In the genomic region with DNA sequence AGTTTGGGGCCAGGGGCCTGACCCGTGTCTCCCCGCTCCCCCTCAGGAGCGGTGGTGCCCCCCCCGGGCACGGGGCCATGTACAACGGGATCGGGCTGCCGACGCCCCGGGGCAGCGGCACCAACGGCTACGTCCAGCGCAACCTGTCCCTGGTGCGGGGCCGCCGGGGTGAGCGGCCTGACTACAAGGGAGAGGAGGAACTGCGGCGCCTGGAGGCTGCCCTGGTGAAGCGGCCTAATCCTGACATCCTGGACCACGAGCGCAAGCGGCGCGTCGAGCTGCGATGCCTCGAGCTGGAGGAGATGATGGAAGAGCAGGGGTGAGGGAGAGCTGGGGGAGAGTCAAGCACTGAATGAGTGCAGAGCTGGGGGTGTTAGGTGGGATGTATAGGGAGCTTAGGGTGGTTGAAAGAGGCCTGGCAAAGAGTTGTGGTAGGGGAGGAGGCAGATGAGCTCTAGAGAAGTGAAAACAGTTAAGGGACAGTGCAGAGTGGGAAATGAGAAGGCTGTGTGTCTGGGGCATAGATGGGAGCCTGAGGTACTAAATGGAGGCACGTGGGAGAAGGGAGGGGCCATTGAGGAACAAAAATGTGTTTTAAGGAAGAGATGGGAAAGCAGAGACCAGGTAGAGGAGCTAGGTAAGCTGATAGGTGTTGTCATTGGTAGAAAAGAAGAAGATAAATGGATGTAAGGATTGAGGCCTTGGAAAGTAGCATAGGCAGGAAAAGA, we compare ENCODE assay signal across 14 cellular contexts. TPM values are rescaled to one million over a fixed set of nuclear protein-coding genes. Genes with fewer than 3 reads are reported as not detected.
DNase-seq lines count a peak whose midpoint lies in the region; ATAC-seq, FAIRE-seq and TF ChIP-seq lines count a peak whose summit lies in the region.
"Had no signal": no experiment of that assay in that cellular context is flagged by ENCODE, and none has a peak within 500 bp of the region (broad histone marks: within the 10 kb centered on the region; RNA-seq: fewer than 3 reads in every experiment).

No MANE protein-coding gene starts in this region.

- H3K27ac Mint-ChIP-seq in CD14-positive monocyte (peak overlapping the region in 4 of 7 donors; percentile 4 to 82 (median 53)), brain (peak overlapping the region in 3 of 5 experiments; percentile 7 to 99 (median 99)), nephron progenitor cell (peak overlapping the region; percentile 32)

- H3K27ac ChIP-seq in foreskin keratinocyte = no peak overlapping the region

- no peak for FAIRE-seq in GM12891 (lab: Jason Lieb, UNC)

- DNase-seq in CD14-positive monocyte (ENCODE audit: low spot score) (no peak), GM12891 (ENCODE audit: insufficient read length, low spot score) (no peak), nephron progenitor cell (no peak), foreskin keratinocyte (no peak)
- DNase-seq: activated CD4-positive, alpha-beta T cell treated with anti-CD3 and anti-CD28 coated beads for 48 hours; amniotic stem cell; effector CD4-positive, alpha-beta T cell; NCI-H1930; stimulated activated CD4-positive, alpha-beta T cell treated with anti-CD3 and anti-CD28 coated beads, Interleukin-4, amount 100 ng/mL, for 1 hour had no signal

- TF ChIP-seq CTCF in CD14-positive monocyte (IDR thresholded peaks at IDR 0.05) = no peak
- TF ChIP-seq CTCF in brain (conservative IDR thresholded peaks at IDR 0.05) = no peak
- TF ChIP-seq CTCF in nephron progenitor cell (IDR thresholded peaks at IDR 0.05) = no peak
- no peak for TF ChIP-seq CTCF in foreskin keratinocyte (conservative IDR thresholded peaks at IDR 0.05)

- H3K4me1 ChIP-seq in foreskin keratinocyte = peaks cover 6% of the 10 kb centered on the region

- peaks cover 52 to 64% of the 10 kb centered on the region in 2 donors for H3K36me3 Mint-ChIP-seq in CD14-positive monocyte
- peaks cover 78% of the 10 kb centered on the region for H3K36me3 Mint-ChIP-seq in brain
- peaks cover 72% of the 10 kb centered on the region for H3K36me3 Mint-ChIP-seq in nephron progenitor cell (ENCODE audit: low read depth)

- no peaks in the 10 kb centered on the region for H3K27me3 ChIP-seq in foreskin keratinocyte

- peaks cover 0 to 2% (median 0%) of the 10 kb centered on the region in 3 donors for H3K27me3 Mint-ChIP-seq in CD14-positive monocyte (ENCODE audit: low read depth in 3 of 3)
- H3K27me3 Mint-ChIP-seq in brain = peaks cover 7% of the 10 kb centered on the region
- H3K27me3 Mint-ChIP-seq in nephron progenitor cell (ENCODE audit: low read depth, poor library complexity) = peaks cover 5% of the 10 kb centered on the region

- H3K9me3 Mint-ChIP-seq in CD14-positive monocyte (peaks cover 0 to 1% (median 0%) of the 10 kb centered on the region in 7 donors), brain (peaks cover 0 to 27% (median 14%) of the 10 kb centered on the region in 5 experiments), nephron progenitor cell (peaks cover 37% of the 10 kb centered on the region)

- H3K4me1 Mint-ChIP-seq in CD14-positive monocyte (peaks cover 41% of the 10 kb centered on the region), brain (peaks cover 41% of the 10 kb centered on the region), nephron progenitor cell (peaks cover 34% of the 10 kb centered on the region)

- no peak; the same call in 1 of the 2 replicates for TF ChIP-seq POLR2A in GM12891 (IDR thresholded peaks at IDR 0.05; ENCODE audit: low read depth, low read length)

- H3K4me3 Mint-ChIP-seq in CD14-positive monocyte = no peak overlapping the region
- H3K4me3 Mint-ChIP-seq in brain = peak overlapping the region in 4 of 5 experiments; percentile 1 to 36 (median 16)
- peak overlapping the region; percentile 8 for H3K4me3 Mint-ChIP-seq in nephron progenitor cell

- intact Hi-C loops in CD14-positive monocyte (cut with micrococcal nuclease) = no loop called here

- ATAC-seq in HG02970 (IDR thresholded peaks at IDR 0.05; ENCODE audit: low FRiP score, unreplicated experiment) = no peak
- no peak for ATAC-seq in foreskin keratinocyte
- ATAC-seq in HG03025 (IDR thresholded peaks at IDR 0.05; ENCODE audit: low FRiP score, unreplicated experiment) = no peak

TF ChIP-seq in GM12891, 5 proteins besides CTCF, POLR2A, EP300 and RAD21:
- TF ChIP-seq POU2F2 (IDR thresholded peaks at IDR 0.05; ENCODE audit: low read depth, low read length) (no peak), POLR2AphosphoS5 (IDR thresholded peaks at IDR 0.05; ENCODE audit: low read depth, low read length) (0 out of 2 replicates have a peak, but pooled peaks have one; percentile 29)
TF ChIP-seq in GM12891: peak in this region for 1.

RNA-seq across cellular contexts. Expression of a gene that starts 4.0 kb away (rescaled TPM):
- polyA plus RNA-seq in CD14-positive monocyte (10 to 100 TPM; 19.0 to 31.8 TPM), brain (ENCODE audit: insufficient read depth, low read depth, low replicate concordance) (447 TPM), foreskin keratinocyte (294 and 299 TPM in 2 replicates)
- polyA plus RNA-seq in GM12891 (2012; ENCODE audit: low read depth, missing spikeins) = 400 TPM
- 149 and 160 TPM in 2 replicates for total RNA-seq in foreskin keratinocyte

RNA-seq across cellular contexts. Expression of a gene that starts 20.6 kb away (rescaled TPM):
- polyA plus RNA-seq in CD14-positive monocyte (100 to 1,000 TPM; 363 to 405 TPM), brain (ENCODE audit: insufficient read depth, low read depth, low replicate concordance) (647 TPM), foreskin keratinocyte (561 and 595 TPM in 2 replicates)
- 213 TPM for polyA plus RNA-seq in GM12891 (2012; ENCODE audit: low read depth, missing spikeins)
- 270 and 285 TPM in 2 replicates for total RNA-seq in foreskin keratinocyte

RNA-seq across cellular contexts. Expression of a gene that starts 30.9 kb away (rescaled TPM):
- polyA plus RNA-seq in CD14-positive monocyte = not detected
- polyA plus RNA-seq in GM12891 (2012; ENCODE audit: low read depth, missing spikeins) = not detected
- not detected for polyA plus RNA-seq in brain (ENCODE audit: insufficient read depth, low read depth, low replicate concordance)
- total RNA-seq in foreskin keratinocyte = not detected in 2 replicates
- polyA plus RNA-seq in foreskin keratinocyte = not detected in 2 replicates
- total RNA-seq: pulmonary artery endothelial cell had no signal

RNA-seq across cellular contexts. Expression of a gene that starts 36.4 kb away (rescaled TPM):
- polyA plus RNA-seq in CD14-positive monocyte (not detected), brain (ENCODE audit: insufficient read depth, low read depth, low replicate concordance) (5.2 TPM), foreskin keratinocyte (0.20 and 0.25 TPM in 2 replicates)
- polyA plus RNA-seq in GM12891 (2012; ENCODE audit: low read depth, missing spikeins) = 1.0 TPM
- 0.21 and 0.31 TPM in 2 replicates for total RNA-seq in foreskin keratinocyte

RNA-seq across cellular contexts. Expression of a gene that starts 41.8 kb away (rescaled TPM):
- polyA plus RNA-seq in CD14-positive monocyte (not detected), brain (ENCODE audit: insufficient read depth, low read depth, low replicate concordance) (not detected), foreskin keratinocyte (not detected in 2 replicates)
- not detected for polyA plus RNA-seq in GM12891 (2012; ENCODE audit: low read depth, missing spikeins)
- not detected in 2 replicates for total RNA-seq in foreskin keratinocyte
- total RNA-seq: lung, pulmonary artery endothelial cell had no signal
- polyA plus RNA-seq: lung had no signal

Comparison
In these comparisons a context has a peak if more than half of its experiments do, and no peak if none do; other contexts are left out.
1. H3K27ac Mint-ChIP-seq: peak in every context shown above with its lines; median percentile 99 in brain; 53 in CD14-positive monocyte; 32 in nephron progenitor cell.
2. H3K4me3 Mint-ChIP-seq: peak in brain (4 of 5) and nephron progenitor cell (single experiment); none in CD14-positive monocyte (0 of 2).